ENCODE assay signal across 1 cellular context in the genomic region with DNA sequence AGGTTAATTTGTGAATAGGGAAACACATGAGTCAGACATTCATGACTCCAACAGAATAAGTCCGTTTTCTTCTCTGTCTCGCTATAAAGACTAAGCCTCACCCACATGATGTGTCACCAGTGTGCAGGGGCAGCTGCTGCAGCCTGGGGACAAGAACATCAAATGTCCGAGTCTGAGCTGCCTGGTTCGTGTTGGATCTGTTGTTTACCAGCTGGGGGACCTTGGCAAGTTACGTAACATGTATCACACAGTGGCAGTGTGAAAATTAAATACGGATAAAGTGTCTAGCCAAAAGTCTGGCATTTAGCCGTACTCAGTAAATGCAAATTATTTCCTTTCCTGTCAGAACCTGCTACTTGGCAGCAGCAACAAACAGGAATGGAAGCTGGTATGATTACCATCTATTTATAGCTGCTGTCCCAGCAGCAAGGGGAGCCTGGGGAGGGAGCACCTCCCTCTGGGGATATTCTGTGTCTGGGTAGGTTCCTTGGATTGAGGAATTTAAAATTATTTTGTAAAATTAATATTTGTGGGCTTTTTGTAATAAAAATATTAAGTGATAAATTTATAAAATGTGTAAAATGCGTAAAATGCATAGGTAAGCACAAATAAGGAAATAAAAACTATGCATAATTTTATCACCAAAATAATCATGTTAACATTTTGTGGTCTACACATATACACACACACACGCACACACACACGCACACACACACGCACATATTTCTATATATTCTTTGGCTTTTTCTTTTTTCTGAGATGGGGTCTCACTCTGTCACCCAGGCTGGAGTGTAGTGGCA.
TF ChIP-seq lines count a peak whose summit lies in the region.

No MANE protein-coding gene starts in this region.

TF ChIP-seq in SK-N-SH, 30 proteins besides CTCF, POLR2A, EP300 and RAD21 (continued from another document):
- no peak for TF ChIP-seq RXRA (IDR thresholded peaks at IDR 0.05; ENCODE audit: borderline replicate concordance, low read depth)
- no peak for TF ChIP-seq SMC3 (IDR thresholded peaks at IDR 0.05; ENCODE audit: low read depth, low read length)
- TF ChIP-seq MEF2A (IDR thresholded peaks at IDR 0.05; ENCODE audit: borderline replicate concordance, low read depth): no peak
- TF ChIP-seq SIN3A (IDR thresholded peaks at IDR 0.05; ENCODE audit: borderline replicate concordance, low read depth, low read length): no peak
- TF ChIP-seq TCF12 (IDR thresholded peaks at IDR 0.05): no peak
- TF ChIP-seq, protein P1, sequence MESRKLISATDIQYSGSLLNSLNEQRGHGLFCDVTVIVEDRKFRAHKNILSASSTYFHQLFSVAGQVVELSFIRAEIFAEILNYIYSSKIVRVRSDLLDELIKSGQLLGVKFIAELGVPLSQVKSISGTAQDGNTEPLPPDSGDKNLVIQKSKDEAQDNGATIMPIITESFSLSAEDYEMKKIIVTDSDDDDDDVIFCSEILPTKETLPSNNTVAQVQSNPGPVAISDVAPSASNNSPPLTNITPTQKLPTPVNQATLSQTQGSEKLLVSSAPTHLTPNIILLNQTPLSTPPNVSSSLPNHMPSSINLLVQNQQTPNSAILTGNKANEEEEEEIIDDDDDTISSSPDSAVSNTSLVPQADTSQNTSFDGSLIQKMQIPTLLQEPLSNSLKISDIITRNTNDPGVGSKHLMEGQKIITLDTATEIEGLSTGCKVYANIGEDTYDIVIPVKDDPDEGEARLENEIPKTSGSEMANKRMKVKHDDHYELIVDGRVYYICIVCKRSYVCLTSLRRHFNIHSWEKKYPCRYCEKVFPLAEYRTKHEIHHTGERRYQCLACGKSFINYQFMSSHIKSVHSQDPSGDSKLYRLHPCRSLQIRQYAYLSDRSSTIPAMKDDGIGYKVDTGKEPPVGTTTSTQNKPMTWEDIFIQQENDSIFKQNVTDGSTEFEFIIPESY (IDR thresholded peaks at IDR 0.05; ENCODE audit: borderline replicate concordance, low read depth): no peak
- TF ChIP-seq MXI1 (IDR thresholded peaks at IDR 0.05; ENCODE audit: low read depth, low read length): peak; percentile 65; the same call in 1 of the 2 replicates
- TF ChIP-seq GABPA (IDR thresholded peaks at IDR 0.05; ENCODE audit: low read depth): no peak
- no peak for TF ChIP-seq NRF1 (IDR thresholded peaks at IDR 0.05; ENCODE audit: low read depth, low read length)
- peak; percentile 26 for TF ChIP-seq CHD2 (IDR thresholded peaks at IDR 0.05; ENCODE audit: low read length, partially characterized antibody)
- no peak for TF ChIP-seq YY1 (IDR thresholded peaks at IDR 0.05; ENCODE audit: low read depth)
- TF ChIP-seq TAF1 (IDR thresholded peaks at IDR 0.05; ENCODE audit: borderline replicate concordance, low read depth, low read length): no peak
- TF ChIP-seq GATA2 (CRISPR knock-in tag; IDR thresholded peaks at IDR 0.05): peak; percentile 60; the same call in 1 of the 2 replicates
- TF ChIP-seq, protein P2, sequence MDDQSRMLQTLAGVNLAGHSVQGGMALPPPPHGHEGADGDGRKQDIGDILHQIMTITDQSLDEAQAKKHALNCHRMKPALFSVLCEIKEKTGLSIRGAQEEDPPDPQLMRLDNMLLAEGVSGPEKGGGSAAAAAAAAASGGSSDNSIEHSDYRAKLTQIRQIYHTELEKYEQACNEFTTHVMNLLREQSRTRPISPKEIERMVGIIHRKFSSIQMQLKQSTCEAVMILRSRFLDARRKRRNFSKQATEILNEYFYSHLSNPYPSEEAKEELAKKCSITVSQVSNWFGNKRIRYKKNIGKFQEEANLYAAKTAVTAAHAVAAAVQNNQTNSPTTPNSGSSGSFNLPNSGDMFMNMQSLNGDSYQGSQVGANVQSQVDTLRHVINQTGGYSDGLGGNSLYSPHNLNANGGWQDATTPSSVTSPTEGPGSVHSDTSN (IDR thresholded peaks at IDR 0.05): no peak
- TF ChIP-seq RCOR1 (IDR thresholded peaks at IDR 0.05; ENCODE audit: low read length): peak; percentile 31; the same call in 1 of the 2 replicates
- TF ChIP-seq FOSL2 (IDR thresholded peaks at IDR 0.05; ENCODE audit: borderline replicate concordance, low read depth): no peak
